ENCODE assay signal across 8 cellular contexts in the genomic region with DNA sequence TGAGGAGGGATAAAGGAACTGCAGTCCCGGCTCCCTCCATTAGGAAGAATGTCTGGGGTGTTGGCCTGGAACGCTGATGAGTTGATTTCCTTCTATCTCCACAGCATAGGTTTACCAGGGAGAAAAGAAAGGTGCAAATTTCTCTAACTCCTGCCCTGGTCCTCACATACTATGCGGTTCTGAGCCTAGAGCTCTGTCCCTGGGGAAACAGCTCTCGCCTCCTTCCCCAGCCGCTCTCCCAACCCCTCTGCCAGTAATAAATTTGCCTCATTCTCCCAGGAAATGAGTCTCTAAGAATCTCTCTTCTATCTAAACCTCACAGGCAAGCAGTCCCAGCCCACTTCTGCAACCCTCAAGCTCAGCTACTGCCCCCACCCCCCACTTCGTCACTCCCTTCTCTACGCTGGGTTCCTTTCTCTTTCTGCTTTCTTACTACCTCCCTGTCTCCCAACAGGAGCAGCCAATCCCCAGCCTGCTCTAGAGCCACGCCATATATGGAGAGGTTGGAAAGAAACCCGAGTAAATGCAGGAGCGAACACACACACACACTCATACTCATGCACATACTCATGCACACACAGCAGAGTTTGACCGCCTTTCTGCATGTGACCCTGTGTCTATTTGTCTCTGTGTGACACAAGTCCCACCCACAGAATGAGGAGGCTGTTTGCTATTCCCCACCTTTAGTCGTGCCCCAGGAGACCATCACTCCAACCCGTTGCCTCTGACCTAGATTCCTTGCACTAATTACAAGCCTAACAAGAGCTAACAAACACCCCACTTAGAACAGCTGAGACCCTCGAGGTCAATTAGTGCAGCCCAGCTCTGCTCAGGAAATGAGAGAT. TPM values are rescaled to one million over a fixed set of nuclear protein-coding genes. Genes with fewer than 3 reads are reported as not detected.
DNase-seq lines count a peak whose midpoint lies in the region; ATAC-seq and TF ChIP-seq lines count a peak whose summit lies in the region.

No MANE protein-coding gene starts in this region.

- H3K4me1 ChIP-seq in HUES48 (ENCODE audit: control insufficient read depth, insufficient read depth, low read length) (peaks cover 38% of the 10 kb centered on the region), spleen (peaks cover 65 to 88% (median 81%) of the 10 kb centered on the region in 6 donors)

- TF ChIP-seq CTCF in RWPE1 (conservative IDR thresholded peaks at IDR 0.05; ENCODE audit: low read depth) (no peak), spleen (IDR thresholded peaks at IDR 0.05 in 8 of 11, conservative IDR thresholded peaks at IDR 0.05 in 3 of 11) (no peak)

- TF ChIP-seq POLR2A in spleen (IDR thresholded peaks at IDR 0.05): peak in 1 of 3 donors; percentile 29

- H3K4me3 ChIP-seq in HUES48 (ENCODE audit: low read depth, low read length) (peak overlapping the region; percentile 51), spleen (peak overlapping the region in 2 of 8 donors; percentile 11 to 61)

- POLR2A ChIA-PET in RWPE1 (lab: Yijun Ruan, JAX; ENCODE audit: low non-redundant PET): no interaction called here

- peak overlapping the region; percentile 99 for H3K27ac ChIP-seq in HUES48 (ENCODE audit: low read depth, low read length)
- H3K27ac ChIP-seq in RWPE1: peak overlapping the region; percentile 4; the same call in 1 of the 2 replicates
- H3K27ac ChIP-seq in spleen: peak overlapping the region; percentile 80 to 95 (median 88)

- H3K9me3 ChIP-seq in HUES48 (ENCODE audit: control insufficient read depth, insufficient read depth, low read length): no peaks in the 10 kb centered on the region
- H3K9me3 ChIP-seq in spleen: no peaks in the 10 kb centered on the region

- CTCF ChIA-PET in RWPE1 (lab: Yijun Ruan, JAX): no interaction called here

- H3K36me3 ChIP-seq in HUES48 (ENCODE audit: control insufficient read depth, insufficient read depth, low read length): peaks cover 19% of the 10 kb centered on the region
- peaks cover 0 to 19% (median 12%) of the 10 kb centered on the region in 6 donors for H3K36me3 ChIP-seq in spleen

- ATAC-seq in GM18909 (IDR thresholded peaks at IDR 0.05; ENCODE audit: poor library complexity, unreplicated experiment) (peak; percentile 49), left colon (peak; percentile 83)

- intact Hi-C loops in left colon (cut with DNase I, micrococcal nuclease) (loop anchor here in 1 of 2 donors (10.0 kb wide), 1 partner anchor 268 kb away; a partner anchor contains a TSS), spleen (cut with DNase I; ENCODE audit: low total_unique reads) (no loop called here)

- peak overlapping the region; percentile 80 for H3K9ac ChIP-seq in HUES48 (ENCODE audit: low read depth, low read length)

- no peaks in the 10 kb centered on the region for H3K27me3 ChIP-seq in HUES48 (ENCODE audit: control insufficient read depth, insufficient read depth, low read length)
- no peaks in the 10 kb centered on the region for H3K27me3 ChIP-seq in spleen (replicated peaks in 1 of 7)

- DNase-seq in C1 segment of cervical spinal cord (lab: John Stamatoyannopoulos, UW): peak in 11 of 14 donors; percentile 15 to 94 (median 60)
- DNase-seq in RWPE1 (ENCODE audit: low spot score): peak; percentile 70
- peak; percentile 94 for DNase-seq in dermis blood vessel endothelial cell
- peak; percentile 72 to 91 for DNase-seq in left colon
- DNase-seq in spleen: peak; percentile 85
- no peak for DNase-seq in activated effector memory CD4-positive, alpha-beta T cell treated with Interleukin-2 at 50 U/mL for 16 hours

- 20 to 27% (median 24%) methylated on average over 14 of the region's 14 CpGs for WGBS in spleen, 5 donors

RNA-seq across cellular contexts. Expression of a gene that starts 13.4 kb away (rescaled TPM):
- total RNA-seq in dermis blood vessel endothelial cell (31.0 and 65.9 TPM in 2 replicates), left colon (10 to 100 TPM in 1 of 2 donors, 1 to 10 TPM in 1; 4.8 to 43.0 TPM), spleen (100 to 1,000 TPM in 5 of 7 donors, 10 to 100 TPM in 2; 95.9 to 147 (median 121) TPM)
- polyA plus RNA-seq in spleen: 100 to 1,000 TPM; 154 to 228 (median 166) TPM

Comparison
In these comparisons a context has a peak if more than half of its experiments do, and no peak if none do; other contexts are left out.
1. H3K27ac ChIP-seq: peak in every context shown above with its lines; median percentile 99 in HUES48; 88 in spleen; 4 in RWPE1.